Comparison of ENCODE assay signal across 10 cellular contexts in genomic region chr14:75884198-75884611, GRCh38.
DNase-seq lines count a peak whose midpoint lies in the region; ATAC-seq, FAIRE-seq and TF ChIP-seq lines count a peak whose summit lies in the region.
"Had no signal": no experiment of that assay in that cellular context is flagged by ENCODE, and none has a peak within 500 bp of the region (broad histone marks: within the 10 kb centered on the region; RNA-seq: fewer than 3 reads in every experiment).

No MANE protein-coding gene starts in this region.

- ATAC-seq in GM18520 (IDR thresholded peaks at IDR 0.05; ENCODE audit: unreplicated experiment), result no peak

- TF ChIP-seq POLR2A in GM12891 (IDR thresholded peaks at IDR 0.05; ENCODE audit: low read depth, low read length), result no peak

- H3K4me2 ChIP-seq in DOHH2 (ENCODE audit: low read length) (no peak overlapping the region), Loucy (ENCODE audit: low read depth, low read length, poor library complexity, severe bottlenecking) (no peak overlapping the region)

- H2AFZ ChIP-seq in Loucy (ENCODE audit: low read length), result no peak overlapping the region

- H3K27ac ChIP-seq in DOHH2 (ENCODE audit: low read depth, low read length), result no peak overlapping the region
- H3K27ac ChIP-seq: upper lobe of left lung had no signal

- H3K36me3 Mint-ChIP-seq in osteocyte (ENCODE audit: unreplicated experiment), result peaks cover 2% of the 10 kb centered on the region

- no peaks in the 10 kb centered on the region for H3K36me3 ChIP-seq in DOHH2 (ENCODE audit: control insufficient read depth, low read length)
- peaks cover 19% of the 10 kb centered on the region; the same call in 1 of the 2 replicates for H3K36me3 ChIP-seq in Loucy (ENCODE audit: insufficient read depth, low read length)

- H3K27me3 ChIP-seq in DOHH2 (ENCODE audit: control insufficient read depth, low read length) (no peaks in the 10 kb centered on the region), Loucy (ENCODE audit: insufficient read depth, low read length, poor library complexity, severe bottlenecking) (no peaks in the 10 kb centered on the region)
- H3K27me3 ChIP-seq: upper lobe of left lung had no signal

- no peaks in the 10 kb centered on the region for H3K9me3 Mint-ChIP-seq in osteocyte (ENCODE audit: unreplicated experiment)

- H3K9me3 ChIP-seq in DOHH2 (ENCODE audit: control insufficient read depth, insufficient read depth, low read length) (no peaks in the 10 kb centered on the region), Loucy (ENCODE audit: insufficient read depth, low read depth, low read length) (no peaks in the 10 kb centered on the region)
- H3K9me3 ChIP-seq: upper lobe of left lung had no signal

- TF ChIP-seq CTCF in DOHH2 (IDR thresholded peaks at IDR 0.05; ENCODE audit: low read depth, low read length, poor library complexity, severe bottlenecking), result peak; percentile 50
- TF ChIP-seq CTCF in Loucy (conservative IDR thresholded peaks at IDR 0.05; ENCODE audit: low read length), result peak; percentile 51
- TF ChIP-seq CTCF in choroid plexus epithelial cell (conservative IDR thresholded peaks at IDR 0.05; ENCODE audit: low read depth, low read length), result peak; percentile 49
- peak; percentile 66 for TF ChIP-seq CTCF in osteocyte (IDR thresholded peaks at IDR 0.05)

- H4K20me1 ChIP-seq in DOHH2 (ENCODE audit: control insufficient read depth, insufficient read depth, low read depth, low read length), result no peaks in the 10 kb centered on the region
- H4K20me1 ChIP-seq in Loucy (ENCODE audit: insufficient read depth, low read length, poor library complexity, severe bottlenecking), result no peaks in the 10 kb centered on the region

- in situ Hi-C loops in KBM-7 (cut with MboI; ENCODE audit: low pct_unique_long_range_greater_than_20kb, low sequenced_read_pairs), result no loop called here

- FAIRE-seq in GM12891 (lab: Jason Lieb, UNC), result no peak

- no peaks in the 10 kb centered on the region for H3K79me2 ChIP-seq in DOHH2 (ENCODE audit: control insufficient read depth, low read length)
- H3K79me2 ChIP-seq in Loucy (ENCODE audit: insufficient read depth, low read length), result no peaks in the 10 kb centered on the region

- peak overlapping the region; percentile 5 for H3K4me3 Mint-ChIP-seq in osteocyte (ENCODE audit: unreplicated experiment)

- H3F3A ChIP-seq in DOHH2 (ENCODE audit: control insufficient read depth, insufficient read depth) (no peaks in the 10 kb centered on the region), Loucy (ENCODE audit: low read depth) (no peaks in the 10 kb centered on the region)

- H3K9ac ChIP-seq in Loucy (ENCODE audit: low read depth, low read length, poor library complexity, severe bottlenecking), result no peak overlapping the region

- H3K9me2 ChIP-seq in DOHH2 (replicated peaks; ENCODE audit: control insufficient read depth, low read length) (no peaks in the 10 kb centered on the region), Loucy (replicated peaks; ENCODE audit: low read depth, low read length) (no peaks in the 10 kb centered on the region)

- no peaks in the 10 kb centered on the region for H3K27me3 Mint-ChIP-seq in osteocyte (ENCODE audit: unreplicated experiment)

- H3K27ac Mint-ChIP-seq in osteocyte (ENCODE audit: unreplicated experiment), result peak overlapping the region; percentile 89

- H3K4me1 ChIP-seq in DOHH2 (ENCODE audit: control insufficient read depth, low read length) (no peaks in the 10 kb centered on the region), Loucy (ENCODE audit: insufficient read depth, low read length, poor library complexity, severe bottlenecking) (no peaks in the 10 kb centered on the region)

- peak; percentile 97 for DNase-seq in choroid plexus epithelial cell (ENCODE audit: low read depth)
- peak; percentile 90 for DNase-seq in osteocyte (ENCODE audit: extremely low spot score, unreplicated experiment)
- DNase-seq in GM12891 (ENCODE audit: insufficient read length, low spot score), result no peak
- no peak for DNase-seq in KBM-7
- DNase-seq in T-helper 9 cell, result no peak
- DNase-seq: NCI-H1048, upper lobe of left lung had no signal

- H3K4me3 ChIP-seq in DOHH2 (ENCODE audit: low read length) (no peak overlapping the region), Loucy (ENCODE audit: low read length, poor library complexity, severe bottlenecking) (no peak overlapping the region), choroid plexus epithelial cell (ENCODE audit: low read depth, low read length) (no peak overlapping the region)
- H3K4me3 ChIP-seq: upper lobe of left lung had no signal

- H3K4me1 Mint-ChIP-seq in osteocyte (ENCODE audit: unreplicated experiment), result peaks cover 77% of the 10 kb centered on the region

TF ChIP-seq in GM12891, 5 proteins besides CTCF, POLR2A, EP300 and RAD21:
- no peak for TF ChIP-seq POU2F2 (IDR thresholded peaks at IDR 0.05; ENCODE audit: low read depth, low read length)
- no peak for TF ChIP-seq PAX5 (IDR thresholded peaks at IDR 0.05; ENCODE audit: insufficient read depth, low read length, severe bottlenecking)
- no peak for TF ChIP-seq SPI1 (IDR thresholded peaks at IDR 0.05; ENCODE audit: low read depth, low read length)

Comparison
In these comparisons a context has a peak if more than half of its experiments do, and no peak if none do; other contexts are left out.
1. DNase-seq: peak in choroid plexus epithelial cell (single experiment) and osteocyte (single experiment); none in GM12891 (single experiment), KBM-7 (single experiment) and T-helper 9 cell (single experiment).
2. Peak in every context shown above with its lines, with median percentiles within 50 percentile points of each other: CTCF ChIP-seq.